ENCODE assay signal across 1 cellular context in genomic region chr22:29892757-29893156, GRCh38.
TF ChIP-seq lines count a peak whose summit lies in the region.

No MANE protein-coding gene starts in this region.

TF ChIP-seq in HepG2, 621 proteins besides CTCF, POLR2A, EP300 and RAD21:
- TF ChIP-seq ZSCAN30 (CRISPR knock-in tag; IDR thresholded peaks at IDR 0.05): no peak
- no peak for TF ChIP-seq RARA (CRISPR knock-in tag; IDR thresholded peaks at IDR 0.05)
- TF ChIP-seq ZNF431 (CRISPR knock-in tag; IDR thresholded peaks at IDR 0.05; ENCODE audit: borderline replicate concordance, low read depth): no peak
- TF ChIP-seq TRIM24 (CRISPR knock-in tag; IDR thresholded peaks at IDR 0.05): no peak
- no peak for TF ChIP-seq ISL2 (CRISPR knock-in tag; IDR thresholded peaks at IDR 0.05)
- TF ChIP-seq MLLT10 (CRISPR knock-in tag; IDR thresholded peaks at IDR 0.05): no peak
- TF ChIP-seq TOPORS (CRISPR knock-in tag; IDR thresholded peaks at IDR 0.05): no peak
- TF ChIP-seq ZNF589 (CRISPR knock-in tag; conservative IDR thresholded peaks at IDR 0.05): no peak
- no peak for TF ChIP-seq PRDM4 (CRISPR knock-in tag; IDR thresholded peaks at IDR 0.05; ENCODE audit: borderline replicate concordance)
- TF ChIP-seq WIZ (CRISPR knock-in tag; IDR thresholded peaks at IDR 0.05): no peak
- no peak for TF ChIP-seq HNF4G (IDR thresholded peaks at IDR 0.05; ENCODE audit: borderline replicate concordance, low read depth, low read length)
- no peak for TF ChIP-seq HNF4G (CRISPR knock-in tag; IDR thresholded peaks at IDR 0.05; ENCODE audit: borderline replicate concordance, low read depth)
- no peak for TF ChIP-seq ATF5 (CRISPR knock-in tag; IDR thresholded peaks at IDR 0.05; ENCODE audit: low read depth)
- no peak for TF ChIP-seq ZKSCAN8 (CRISPR knock-in tag; IDR thresholded peaks at IDR 0.05; ENCODE audit: borderline replicate concordance)
- no peak for TF ChIP-seq BATF2 (CRISPR knock-in tag; IDR thresholded peaks at IDR 0.05)
- TF ChIP-seq GZF1 (CRISPR knock-in tag; IDR thresholded peaks at IDR 0.05): no peak
- TF ChIP-seq ZSCAN21 (CRISPR knock-in tag; IDR thresholded peaks at IDR 0.05; ENCODE audit: borderline replicate concordance): no peak
- no peak for TF ChIP-seq SETDB1 (CRISPR knock-in tag; IDR thresholded peaks at IDR 0.05; ENCODE audit: borderline replicate concordance)
- no peak for TF ChIP-seq RAD51 (IDR thresholded peaks at IDR 0.05; ENCODE audit: borderline replicate concordance)
- TF ChIP-seq ZNF20 (CRISPR knock-in tag; IDR thresholded peaks at IDR 0.05): no peak
- TF ChIP-seq SPEN (CRISPR knock-in tag; IDR thresholded peaks at IDR 0.05; ENCODE audit: low read depth): no peak
TF ChIP-seq in HepG2: peak in this region for 0.
